20 cellular contexts compared by ENCODE assay signal in genomic region chr6:15340105-15340601, GRCh38.
DNase-seq lines count a peak whose midpoint lies in the region; ATAC-seq, FAIRE-seq and TF ChIP-seq lines count a peak whose summit lies in the region.
"Had no signal": no experiment of that assay in that cellular context is flagged by ENCODE, and none has a peak within 500 bp of the region (broad histone marks: within the 10 kb centered on the region; RNA-seq: fewer than 3 reads in every experiment).

No MANE protein-coding gene starts in this region.

- TF ChIP-seq POLR2A in K562 (conservative IDR thresholded peaks at IDR 0.05), result no peak

- in situ Hi-C loops in K562 (cut with MboI), result no loop called here

- FAIRE-seq in K562 (lab: Jason Lieb, UNC), result no peak

- H3K27me3 ChIP-seq in MM.1S (replicated peaks; ENCODE audit: insufficient read depth, low read length) (no peaks in the 10 kb centered on the region), K562 (ENCODE audit: control insufficient read depth in 2 of 2, insufficient read depth in 2 of 2, low read length in 2 of 2) (no peaks in the 10 kb centered on the region)
- H3K27me3 ChIP-seq: body of pancreas, left lung, ovary, thyroid gland had no signal

- no peak for TF ChIP-seq RAD21 in K562 (CRISPR knock-in tag; conservative IDR thresholded peaks at IDR 0.05 in 1 of 2, IDR thresholded peaks at IDR 0.05 in 1 of 2)

- intact Hi-C loops in K562 (cut with micrococcal nuclease), result loop anchor here (5.0 kb wide), 1 partner anchor 37 kb away; no protein-coding TSS in a partner anchor

- H3K79me2 ChIP-seq in MM.1S (ENCODE audit: low read length) (peaks cover 94% of the 10 kb centered on the region), K562 (ENCODE audit: control insufficient read depth, insufficient read depth, low read length) (peaks cover 95% of the 10 kb centered on the region)

- CTCF ChIA-PET in K562 (lab: Yijun Ruan, JAX; ENCODE audit: low intra/inter-chr PET ratio), result no interaction called here

- ATAC-seq in K562 (no peak), GM21381 (IDR thresholded peaks at IDR 0.05; ENCODE audit: unreplicated experiment) (no peak), HG02981 (IDR thresholded peaks at IDR 0.05; ENCODE audit: unreplicated experiment) (no peak)
- ATAC-seq in stimulated activated memory B cell treated with anti-CD40 and anti-IgM and Interleukin-4, amounts not matched to agents 10 μg/mL and 1 μg/mL and 100 μg/mL, for 72 hours, result no peak
- ATAC-seq: body of pancreas, left lung, mucosa of descending colon had no signal

- BruUV-seq in K562 (replicated peaks; lab: Mats Ljungman, UMichigan), result no TSS peak

- peaks cover 12% of the 10 kb centered on the region for H3K9me1 ChIP-seq in K562 (ENCODE audit: control insufficient read depth, insufficient read depth, low read length)

- H3K4me3 ChIP-seq in MM.1S (ENCODE audit: low read length) (no peak overlapping the region), K562 (no peak overlapping the region)
- H3K4me3 ChIP-seq: body of pancreas, coronary artery, left lung, mucosa of descending colon, ovary, thyroid gland had no signal

- no peaks in the 10 kb centered on the region for H3K9me2 ChIP-seq in MM.1S (replicated peaks; ENCODE audit: insufficient read depth, low read length)

- no peak overlapping the region for H3K9ac ChIP-seq in MM.1S (ENCODE audit: low read length)
- no peak overlapping the region for H3K9ac ChIP-seq in K562 (ENCODE audit: insufficient read depth in 1 of 2, low read depth in 2 of 2, low read length in 2 of 2)

- H3K36me3 ChIP-seq in MM.1S (replicated peaks; ENCODE audit: insufficient read depth, low read length) (no peaks in the 10 kb centered on the region), K562 (ENCODE audit: control insufficient read depth, insufficient read depth, low read length) (no peaks in the 10 kb centered on the region; the same call in 2 of the 3 replicates)
- H3K36me3 ChIP-seq: left lung, ovary, thyroid gland had no signal

- H2AFZ ChIP-seq in MM.1S (ENCODE audit: low read length) (no peak overlapping the region), K562 (ENCODE audit: low read depth, low read length) (no peak overlapping the region)

- POLR2A ChIA-PET in K562 (lab: Yijun Ruan, JAX), result interaction anchor here (0.8 to 1.7 kb wide), 5 partner anchors 9 to 20 kb away, joined by 3 to 4 read pairs (median 3); no protein-coding TSS in a partner anchor

- H3K9me3 ChIP-seq in MM.1S (replicated peaks; ENCODE audit: insufficient read depth, low read length) (no peaks in the 10 kb centered on the region), K562 (replicated peaks; ENCODE audit: control insufficient read depth, insufficient read depth, low read depth, low read length) (no peaks in the 10 kb centered on the region)
- H3K9me3 ChIP-seq: body of pancreas, left lung, mucosa of descending colon, ovary, thyroid gland had no signal

- no peak for DNase-seq in activated naive CD4-positive, alpha-beta T cell treated with anti-CD3 and anti-CD28 coated beads, Interleukin-2, amount 50 U/mL, for 16 hours
- DNase-seq in MM.1S (no peak), K562 (ENCODE audit: extremely low read depth in 1 of 4, low spot score in 3 of 4) (no peak), retina (no peak)
- DNase-seq: activated effector memory CD4-positive, alpha-beta T cell treated with anti-CD3 and anti-CD28 coated beads, Interleukin-2, amount 50 U/mL, for 16 hours; body of pancreas; KBM-7; left lung; mucosa of descending colon; NCI-H1105; ovary; stimulated activated CD4-positive, alpha-beta T cell treated with anti-CD3 and anti-CD28 coated beads, Interleukin-4, amount 100 ng/mL, for 24 hours; stimulated activated CD8-positive, alpha-beta memory T cell treated with anti-CD3 and anti-CD28 coated beads, Interleukin-4, amount 100 ng/mL, for 48 hours; thyroid gland had no signal

- H3K36me3 Mint-ChIP-seq in activated naive CD4-positive, alpha-beta T cell treated with anti-CD3 and anti-CD28 coated beads, Interleukin-2, amount 50 U/mL, for 24 hours, result no peaks in the 10 kb centered on the region
- H3K36me3 Mint-ChIP-seq in stimulated activated memory B cell treated with anti-CD40 and anti-IgM and Interleukin-4, amounts not matched to agents 10 μg/mL and 1 μg/mL and 100 μg/mL, for 72 hours, result peaks cover 5% of the 10 kb centered on the region

- H3K4me2 ChIP-seq in MM.1S (ENCODE audit: low read depth, low read length), result peak overlapping the region; percentile 49; the same call in 1 of the 2 replicates
- peak overlapping the region; percentile 30; the same call in 1 of the 2 replicates for H3K4me2 ChIP-seq in K562 (ENCODE audit: insufficient read depth, low read length)

- no peaks in the 10 kb centered on the region for H3K9me3 Mint-ChIP-seq in activated naive CD4-positive, alpha-beta T cell treated with anti-CD3 and anti-CD28 coated beads, Interleukin-2, amount 50 U/mL, for 24 hours
- H3K9me3 Mint-ChIP-seq in stimulated activated memory B cell treated with anti-CD40 and anti-IgM and Interleukin-4, amounts not matched to agents 10 μg/mL and 1 μg/mL and 100 μg/mL, for 72 hours, result no peaks in the 10 kb centered on the region

- peak overlapping the region; percentile 89 for H3K27ac Mint-ChIP-seq in activated naive CD4-positive, alpha-beta T cell treated with anti-CD3 and anti-CD28 coated beads, Interleukin-2, amount 50 U/mL, for 24 hours
- peak overlapping the region; percentile 77 for H3K27ac Mint-ChIP-seq in stimulated activated memory B cell treated with anti-CD40 and anti-IgM and Interleukin-4, amounts not matched to agents 10 μg/mL and 1 μg/mL and 100 μg/mL, for 72 hours

- H4K20me1 ChIP-seq in MM.1S (ENCODE audit: insufficient read depth, low read length), result peaks cover 9% of the 10 kb centered on the region
- peaks cover 45% of the 10 kb centered on the region for H4K20me1 ChIP-seq in K562 (replicated peaks; ENCODE audit: control insufficient read depth, insufficient read depth, low read length)

- no peaks in the 10 kb centered on the region for H3F3A ChIP-seq in MM.1S (ENCODE audit: insufficient read depth, low read length)

- peaks cover 16% of the 10 kb centered on the region for H3K4me1 ChIP-seq in MM.1S (ENCODE audit: low read length)
- peaks cover 27 to 64% of the 10 kb centered on the region in 2 experiments for H3K4me1 ChIP-seq in K562 (replicated peaks in 1 of 2; ENCODE audit: control insufficient read depth in 2 of 2, insufficient read depth in 2 of 2, low read length in 2 of 2)
- H3K4me1 ChIP-seq: thyroid gland had no signal

- no peak for TF ChIP-seq CTCF in MM.1S (IDR thresholded peaks at IDR 0.05; ENCODE audit: low read length)
- no peak for TF ChIP-seq CTCF in K562 (IDR thresholded peaks at IDR 0.05 in 2 of 3, conservative IDR thresholded peaks at IDR 0.05 in 1 of 3; ENCODE audit: insufficient read depth in 2 of 3, low read depth in 1 of 3, low read length in 3 of 3)

- H3K4me1 Mint-ChIP-seq in activated naive CD4-positive, alpha-beta T cell treated with anti-CD3 and anti-CD28 coated beads, Interleukin-2, amount 50 U/mL, for 24 hours, result peaks cover 89% of the 10 kb centered on the region
- peaks cover 72% of the 10 kb centered on the region for H3K4me1 Mint-ChIP-seq in stimulated activated memory B cell treated with anti-CD40 and anti-IgM and Interleukin-4, amounts not matched to agents 10 μg/mL and 1 μg/mL and 100 μg/mL, for 72 hours

- peak overlapping the region; percentile 79 for H3K4me3 Mint-ChIP-seq in activated naive CD4-positive, alpha-beta T cell treated with anti-CD3 and anti-CD28 coated beads, Interleukin-2, amount 50 U/mL, for 24 hours
- no peak overlapping the region for H3K4me3 Mint-ChIP-seq in stimulated activated memory B cell treated with anti-CD40 and anti-IgM and Interleukin-4, amounts not matched to agents 10 μg/mL and 1 μg/mL and 100 μg/mL, for 72 hours

- no peaks in the 10 kb centered on the region for H3K27me3 Mint-ChIP-seq in activated naive CD4-positive, alpha-beta T cell treated with anti-CD3 and anti-CD28 coated beads, Interleukin-2, amount 50 U/mL, for 24 hours
- H3K27me3 Mint-ChIP-seq in stimulated activated memory B cell treated with anti-CD40 and anti-IgM and Interleukin-4, amounts not matched to agents 10 μg/mL and 1 μg/mL and 100 μg/mL, for 72 hours, result no peaks in the 10 kb centered on the region

- 75% methylated on average over 3 of the region's 3 CpGs for WGBS in K562 (ENCODE audit: insufficient coverage, low coverage, missing lambda C conversion rate)

- no peak overlapping the region for H3K27ac ChIP-seq in MM.1S (ENCODE audit: low read length)
- H3K27ac ChIP-seq in K562 (ENCODE audit: extremely low read depth, low read depth, low read length), result peak overlapping the region; percentile 10; the same call in 2 of the 3 replicates
- H3K27ac ChIP-seq: body of pancreas, coronary artery, HL-60, ovary, thyroid gland had no signal

- TF ChIP-seq EP300 in K562 (IDR thresholded peaks at IDR 0.05; ENCODE audit: low read length), result no peak

TF ChIP-seq in K562, 482 proteins besides CTCF, POLR2A, EP300 and RAD21 (continues in another document):
- TF ChIP-seq ATF1 (CRISPR knock-in tag; IDR thresholded peaks at IDR 0.05), result no peak
- TF ChIP-seq ATF1 (tag; IDR thresholded peaks at IDR 0.05), result peak; percentile 13; the same call in 1 of the 2 replicates
- TF ChIP-seq JUNB (CRISPR knock-in tag; conservative IDR thresholded peaks at IDR 0.05), result no peak
- TF ChIP-seq MBD2 (IDR thresholded peaks at IDR 0.05; ENCODE audit: borderline replicate concordance, low read depth), result no peak
